In genomic region chr1:214271174-214271858, GRCh38 we compare ENCODE assay signal across 2 cellular contexts.
TF ChIP-seq lines count a peak whose summit lies in the region.

No MANE protein-coding gene starts in this region.

TF ChIP-seq in IMR-90, 13 proteins besides CTCF, POLR2A, EP300 and RAD21:
- no peak for TF ChIP-seq MXI1 (IDR thresholded peaks at IDR 0.05; ENCODE audit: borderline replicate concordance, low read depth, low read length)
- peak; percentile 65 for TF ChIP-seq CEBPB (IDR thresholded peaks at IDR 0.05; ENCODE audit: low read depth, low read length)

TF ChIP-seq in GM12878, 131 proteins besides CTCF, POLR2A, EP300 and RAD21:
- TF ChIP-seq CHD1 (IDR thresholded peaks at IDR 0.05; ENCODE audit: low read depth, low read length) (no peak), MEF2A (IDR thresholded peaks at IDR 0.05; ENCODE audit: insufficient read depth, low read depth, low read length) (no peak), NFIC (IDR thresholded peaks at IDR 0.05; ENCODE audit: low read depth, low read length) (no peak), FOXK2 (IDR thresholded peaks at IDR 0.05) (no peak), HDAC2 (IDR thresholded peaks at IDR 0.05) (no peak), SMC3 (IDR thresholded peaks at IDR 0.05; ENCODE audit: borderline replicate concordance, low read length) (peak; percentile 27; the same call in 1 of the 2 replicates), IKZF2 (IDR thresholded peaks at IDR 0.05) (no peak)
- TF ChIP-seq, protein P1, sequence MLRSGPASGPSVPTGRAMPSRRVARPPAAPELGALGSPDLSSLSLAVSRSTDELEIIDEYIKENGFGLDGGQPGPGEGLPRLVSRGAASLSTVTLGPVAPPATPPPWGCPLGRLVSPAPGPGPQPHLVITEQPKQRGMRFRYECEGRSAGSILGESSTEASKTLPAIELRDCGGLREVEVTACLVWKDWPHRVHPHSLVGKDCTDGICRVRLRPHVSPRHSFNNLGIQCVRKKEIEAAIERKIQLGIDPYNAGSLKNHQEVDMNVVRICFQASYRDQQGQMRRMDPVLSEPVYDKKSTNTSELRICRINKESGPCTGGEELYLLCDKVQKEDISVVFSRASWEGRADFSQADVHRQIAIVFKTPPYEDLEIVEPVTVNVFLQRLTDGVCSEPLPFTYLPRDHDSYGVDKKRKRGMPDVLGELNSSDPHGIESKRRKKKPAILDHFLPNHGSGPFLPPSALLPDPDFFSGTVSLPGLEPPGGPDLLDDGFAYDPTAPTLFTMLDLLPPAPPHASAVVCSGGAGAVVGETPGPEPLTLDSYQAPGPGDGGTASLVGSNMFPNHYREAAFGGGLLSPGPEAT (IDR thresholded peaks at IDR 0.05; ENCODE audit: low read depth): no peak
